ENCODE assay signal across 1 cellular context in genomic region chr12:6425588-6426531, GRCh38.
A peak's percentile ranks its signal among the peaks of the same experiment; 100 is the strongest.
TF ChIP-seq lines count a peak whose summit lies in the region.

No MANE protein-coding gene starts in this region.

TF ChIP-seq in GM12878, 131 proteins besides CTCF, POLR2A, EP300 and RAD21 (continued from another document):
- no peak for TF ChIP-seq E2F4 (IDR thresholded peaks at IDR 0.05; ENCODE audit: low read depth, low read length)
- TF ChIP-seq ATF7 (IDR thresholded peaks at IDR 0.05; ENCODE audit: low read depth): no peak
- no peak for TF ChIP-seq TAF1 (IDR thresholded peaks at IDR 0.05; ENCODE audit: borderline replicate concordance, low read depth, low read length)
- peak; percentile 42 to 60; a peak in 2 of 4 replicates for TF ChIP-seq IKZF2 (IDR thresholded peaks at IDR 0.05)
- TF ChIP-seq PBX3 (IDR thresholded peaks at IDR 0.05; ENCODE audit: insufficient replicate concordance, low read depth, low read length): peak; percentile 71
- no peak for TF ChIP-seq TCF12 (IDR thresholded peaks at IDR 0.05; ENCODE audit: low read depth, low read length)
- TF ChIP-seq NBN (IDR thresholded peaks at IDR 0.05): no peak
- TF ChIP-seq JUNB (IDR thresholded peaks at IDR 0.05): no peak
- TF ChIP-seq BHLHE40 (IDR thresholded peaks at IDR 0.05; ENCODE audit: borderline replicate concordance in 1 of 2, low read depth in 2 of 2, low read length in 1 of 2): no peak
- TF ChIP-seq MEF2A (IDR thresholded peaks at IDR 0.05; ENCODE audit: insufficient read depth, low read depth, low read length): no peak
- TF ChIP-seq SRF (IDR thresholded peaks at IDR 0.05; ENCODE audit: low read depth in 2 of 2, low read length in 2 of 2): no peak
- 0 out of 2 replicates have a peak, but pooled peaks have one; percentile 38 for TF ChIP-seq RAD51 (IDR thresholded peaks at IDR 0.05)
- no peak for TF ChIP-seq IRF5 (IDR thresholded peaks at IDR 0.05; ENCODE audit: borderline replicate concordance)
- no peak for TF ChIP-seq SKIL (IDR thresholded peaks at IDR 0.05; ENCODE audit: low read depth, poor library complexity, severe bottlenecking)
- TF ChIP-seq BCL3 (IDR thresholded peaks at IDR 0.05; ENCODE audit: borderline replicate concordance, insufficient read depth, low read depth, low read length, poor library complexity, severe bottlenecking): no peak
- TF ChIP-seq KDM1A (IDR thresholded peaks at IDR 0.05; ENCODE audit: borderline replicate concordance): no peak
- TF ChIP-seq SPI1 (IDR thresholded peaks at IDR 0.05; ENCODE audit: borderline replicate concordance, insufficient read depth, low read depth, low read length): no peak
- no peak for TF ChIP-seq EZH2 (IDR thresholded peaks at IDR 0.05; ENCODE audit: borderline replicate concordance, control insufficient read depth, low read depth, low read length)
- peak; percentile 94 for TF ChIP-seq PKNOX1 (IDR thresholded peaks at IDR 0.05)
- TF ChIP-seq CBX5 (IDR thresholded peaks at IDR 0.05; ENCODE audit: low read depth): no peak
- peak; percentile 86 for TF ChIP-seq YY1 (IDR thresholded peaks at IDR 0.05; ENCODE audit: low read depth, low read length)
- TF ChIP-seq ZNF687 (IDR thresholded peaks at IDR 0.05): peak; percentile 91
- no peak for TF ChIP-seq NFXL1 (IDR thresholded peaks at IDR 0.05; ENCODE audit: borderline replicate concordance)
- TF ChIP-seq EGR1 (IDR thresholded peaks at IDR 0.05; ENCODE audit: borderline replicate concordance in 1 of 2, low read depth in 2 of 2, low read length in 2 of 2): 0 out of 3 replicates have a peak, but pooled peaks of 1 of the 2 experiments have one; percentile 15
- TF ChIP-seq ZBED1 (IDR thresholded peaks at IDR 0.05; ENCODE audit: borderline replicate concordance): no peak
- TF ChIP-seq SMAD5 (IDR thresholded peaks at IDR 0.05; ENCODE audit: low read depth): 0 out of 2 replicates have a peak, but pooled peaks have one; percentile 2
- TF ChIP-seq SMAD1 (IDR thresholded peaks at IDR 0.05; ENCODE audit: low read depth, partially characterized antibody): peak; percentile 36
- no peak for TF ChIP-seq HCFC1 (IDR thresholded peaks at IDR 0.05; ENCODE audit: low read length)
- TF ChIP-seq ZBTB40 (IDR thresholded peaks at IDR 0.05; ENCODE audit: borderline replicate concordance): no peak
- 0 out of 2 replicates have a peak, but pooled peaks have one; percentile 26 for TF ChIP-seq DPF2 (IDR thresholded peaks at IDR 0.05)
- no peak for TF ChIP-seq RELA (IDR thresholded peaks at IDR 0.05; ENCODE audit: borderline replicate concordance, partially characterized antibody)
- TF ChIP-seq ZBTB4 (CRISPR knock-in tag; IDR thresholded peaks at IDR 0.05): 0 out of 2 replicates have a peak, but pooled peaks have one; percentile 38
- no peak for TF ChIP-seq ESRRA (IDR thresholded peaks at IDR 0.05; ENCODE audit: low read length)
- no peak; the same call in 1 of the 2 replicates for TF ChIP-seq EED (IDR thresholded peaks at IDR 0.05; ENCODE audit: low read depth)
- no peak for TF ChIP-seq TCF7 (IDR thresholded peaks at IDR 0.05; ENCODE audit: borderline replicate concordance)
- TF ChIP-seq PAX5 (IDR thresholded peaks at IDR 0.05; ENCODE audit: borderline replicate concordance, low read depth, low read length): peak; percentile 85; the same call in 1 of the 2 replicates
- no peak for TF ChIP-seq FOXK2 (IDR thresholded peaks at IDR 0.05)
- no peak for TF ChIP-seq KLF5 (IDR thresholded peaks at IDR 0.05; ENCODE audit: partially characterized antibody)
- TF ChIP-seq ETV6 (conservative IDR thresholded peaks at IDR 0.05 in 1 of 2, IDR thresholded peaks at IDR 0.05 in 1 of 2; ENCODE audit: borderline replicate concordance in 1 of 2, low read depth in 1 of 2): no peak; a peak in 1 of 4 replicates
- TF ChIP-seq HDAC6 (IDR thresholded peaks at IDR 0.05; ENCODE audit: unreplicated experiment): no peak
- no peak for TF ChIP-seq HDGF (IDR thresholded peaks at IDR 0.05)
